13 cellular contexts compared by ENCODE assay signal in the genomic region with DNA sequence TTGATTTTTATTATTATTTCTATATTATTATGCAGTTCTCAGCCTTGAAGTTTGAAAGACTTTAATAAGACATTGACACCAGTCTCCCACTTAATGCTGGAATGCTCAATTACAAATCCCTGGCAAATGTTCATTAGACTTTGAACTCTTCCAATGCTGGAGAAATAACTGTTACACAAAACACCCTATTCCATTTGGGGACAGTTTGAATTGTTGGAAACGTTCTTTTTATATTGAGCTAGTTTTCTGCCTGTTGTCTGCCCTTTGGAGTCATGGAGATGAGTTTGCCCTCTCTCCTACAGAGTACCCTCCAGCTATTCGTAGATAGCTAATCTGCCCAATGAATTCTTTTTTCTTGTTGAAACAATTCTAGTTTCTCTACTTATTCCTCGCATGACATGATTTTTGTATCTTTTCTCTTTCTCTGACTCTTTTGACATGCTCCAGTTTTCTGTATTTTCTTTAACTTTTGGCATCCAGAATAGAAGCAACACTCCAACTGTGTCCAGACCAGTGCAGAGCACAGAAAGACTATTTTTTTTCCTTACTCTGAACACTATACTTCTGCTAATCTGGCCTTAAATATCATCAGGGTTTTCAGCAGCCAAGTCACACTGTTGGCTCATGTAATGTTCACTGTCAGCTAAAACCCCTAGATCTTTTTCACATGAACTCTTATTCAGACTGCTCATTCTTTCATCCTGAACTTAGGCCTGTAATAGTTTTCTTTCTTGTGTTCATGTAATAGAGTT.
DNase-seq lines count a peak whose midpoint lies in the region; ATAC-seq, FAIRE-seq and TF ChIP-seq lines count a peak whose summit lies in the region.
"Had no signal": no experiment of that assay in that cellular context is flagged by ENCODE, and none has a peak within 500 bp of the region (broad histone marks: within the 10 kb centered on the region; RNA-seq: fewer than 3 reads in every experiment).

No MANE protein-coding gene starts in this region.

- H3K4me2 ChIP-seq in astrocyte (ENCODE audit: low read length) (peak overlapping the region; percentile 63), osteoblast (ENCODE audit: insufficient read depth, low read length) (no peak overlapping the region)

- no peak overlapping the region for H3K27ac Mint-ChIP-seq in astrocyte (ENCODE audit: unreplicated experiment)
- H3K27ac Mint-ChIP-seq: dendritic cell treated with granulocyte-macrophage colony-stimulating factor and Interleukin-4, amounts not matched to agents 40 ng/mL and 50 ng/mL, for 4 days had no signal

- H3K79me2 ChIP-seq in astrocyte (ENCODE audit: insufficient read depth, low read length) (no peaks in the 10 kb centered on the region), osteoblast (ENCODE audit: insufficient read depth, low read length) (no peaks in the 10 kb centered on the region)

- no peak for TF ChIP-seq CTCF in astrocyte (IDR thresholded peaks at IDR 0.05; ENCODE audit: insufficient read depth, low read depth, low read length)
- no peak for TF ChIP-seq CTCF in osteoblast (IDR thresholded peaks at IDR 0.05; ENCODE audit: extremely low read depth, low read depth, low read length)

- no peak overlapping the region for H2AFZ ChIP-seq in astrocyte (ENCODE audit: low read depth, low read length)
- H2AFZ ChIP-seq in osteoblast (ENCODE audit: low read length) = peak overlapping the region; percentile 66

- no peaks in the 10 kb centered on the region for H3K36me3 ChIP-seq in astrocyte (ENCODE audit: insufficient read depth, low read length)
- no peaks in the 10 kb centered on the region for H3K36me3 ChIP-seq in osteoblast (ENCODE audit: insufficient read depth, low read length)
- H3K36me3 ChIP-seq: Peyer's patch had no signal

- H3K4me3 ChIP-seq in astrocyte (ENCODE audit: insufficient read depth, low read depth, low read length) = no peak overlapping the region
- no peak overlapping the region for H3K4me3 ChIP-seq in osteoblast (ENCODE audit: insufficient read depth, low read length)
- H3K4me3 ChIP-seq: Peyer's patch had no signal

- H3K9me3 Mint-ChIP-seq in astrocyte (ENCODE audit: unreplicated experiment) = peaks cover 3% of the 10 kb centered on the region
- H3K9me3 Mint-ChIP-seq: dendritic cell treated with granulocyte-macrophage colony-stimulating factor and Interleukin-4, amounts not matched to agents 40 ng/mL and 50 ng/mL, for 4 days had no signal

- no peaks in the 10 kb centered on the region for H3K27me3 Mint-ChIP-seq in astrocyte (ENCODE audit: low read depth, unreplicated experiment)
- H3K27me3 Mint-ChIP-seq: dendritic cell treated with granulocyte-macrophage colony-stimulating factor and Interleukin-4, amounts not matched to agents 40 ng/mL and 50 ng/mL, for 4 days had no signal

- no peaks in the 10 kb centered on the region for H3K36me3 Mint-ChIP-seq in astrocyte (ENCODE audit: low read depth, unreplicated experiment)

- no peak for FAIRE-seq in astrocyte (lab: Jason Lieb, UNC)
- peak; percentile 68 for FAIRE-seq in urothelium cell line (lab: Jason Lieb, UNC)
- no peak for FAIRE-seq in frontal cortex (lab: Jason Lieb, UNC)

- no peak overlapping the region for H3K27ac ChIP-seq in astrocyte (ENCODE audit: low read depth, low read length)
- H3K27ac ChIP-seq in osteoblast (ENCODE audit: low read depth, low read length) = no peak overlapping the region

- no peak overlapping the region for H3K4me3 Mint-ChIP-seq in astrocyte (ENCODE audit: unreplicated experiment)
- H3K4me3 Mint-ChIP-seq: dendritic cell treated with granulocyte-macrophage colony-stimulating factor and Interleukin-4, amounts not matched to agents 40 ng/mL and 50 ng/mL, for 4 days had no signal

- H3K9me3 ChIP-seq in astrocyte (ENCODE audit: insufficient read depth, low read depth, low read length) = no peaks in the 10 kb centered on the region
- H3K9me3 ChIP-seq in osteoblast (ENCODE audit: low read depth, low read length) = no peaks in the 10 kb centered on the region
- H3K9me3 ChIP-seq: Peyer's patch had no signal

- no peaks in the 10 kb centered on the region for H3K27me3 ChIP-seq in astrocyte (ENCODE audit: insufficient read depth, low read length)
- no peaks in the 10 kb centered on the region for H3K27me3 ChIP-seq in osteoblast (ENCODE audit: insufficient read depth, low read length)
- H3K27me3 ChIP-seq: Peyer's patch had no signal

- intact Hi-C loops in left cardiac atrium (cut with DNase I) = no loop called here

- ATAC-seq in left cardiac atrium = peak; percentile 86 to 87

- no peak overlapping the region for H3K9ac ChIP-seq in astrocyte (ENCODE audit: low read length)

- DNase-seq in astrocyte (ENCODE audit: low read depth) = peak; percentile 24
- no peak for DNase-seq in left cardiac atrium
- DNase-seq in osteoblast (ENCODE audit: insufficient read length, low spot score, missing footprints) = no peak
- no peak for DNase-seq in urothelium cell line (ENCODE audit: low spot score)
- no peak for DNase-seq in frontal cortex (ENCODE audit: low spot score in 2 of 2)
- no peak for DNase-seq in pons (ENCODE audit: low spot score)
- DNase-seq in Ammon's horn (ENCODE audit: low spot score) = no peak
- DNase-seq: activated CD4-positive, alpha-beta T cell treated with anti-CD3 and anti-CD28 coated beads, Interleukin-2, amount 50 U/mL, for 48 hours; activated naive CD4-positive, alpha-beta T cell; glutamatergic neuron; Peyer's patch; stimulated activated CD4-positive, alpha-beta T cell treated with anti-CD3 and anti-CD28 coated beads, Interleukin-15, amount 100 ng/mL, for 24 hours had no signal

- H4K20me1 ChIP-seq in astrocyte (ENCODE audit: insufficient read depth, low read length) (no peaks in the 10 kb centered on the region), osteoblast (ENCODE audit: insufficient read depth, low read length) (no peaks in the 10 kb centered on the region)

- H3K4me1 Mint-ChIP-seq in astrocyte (ENCODE audit: low read depth, unreplicated experiment) = peaks cover 13% of the 10 kb centered on the region

- H3K4me1 ChIP-seq in astrocyte (ENCODE audit: insufficient read depth, low read length) (peaks cover 12% of the 10 kb centered on the region), osteoblast (ENCODE audit: insufficient read depth, low read length) (peaks cover 7% of the 10 kb centered on the region)
- H3K4me1 ChIP-seq: Peyer's patch had no signal
